ENCODE assay signal across 1 cellular context in the genomic region with DNA sequence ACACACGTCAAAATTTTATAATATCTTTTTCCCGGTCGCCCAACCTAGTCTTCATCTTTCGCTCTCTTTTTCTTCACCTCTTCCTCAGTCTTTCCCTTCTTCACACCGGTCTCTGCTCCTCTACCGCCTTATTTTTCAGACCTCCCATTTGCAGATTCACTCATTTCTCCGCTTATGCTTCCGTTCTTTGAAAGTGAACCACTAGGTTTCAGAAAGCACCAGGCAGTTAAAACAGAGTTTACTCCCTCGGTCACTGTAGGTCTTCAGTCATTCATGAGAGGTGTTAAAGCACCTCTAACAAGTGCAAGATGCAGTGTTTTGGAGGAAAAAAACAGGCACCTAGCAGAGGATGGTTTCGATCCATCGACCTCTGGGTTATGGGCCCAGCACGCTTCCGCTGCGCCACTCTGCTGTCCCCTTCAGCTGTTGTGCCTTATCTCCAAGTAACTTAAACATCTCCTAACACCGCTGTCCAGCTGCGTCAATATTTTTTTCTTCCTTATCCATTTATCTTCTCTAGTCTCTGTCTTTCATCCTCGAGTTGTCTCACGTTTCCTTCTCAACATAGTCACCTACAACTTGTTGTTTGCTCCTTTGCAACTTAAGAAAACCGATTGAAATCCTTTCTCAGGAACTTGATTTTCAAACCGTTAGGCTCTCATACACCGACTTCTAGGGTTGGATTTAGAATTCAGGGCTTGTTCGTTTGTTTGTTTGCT.
A peak's percentile ranks its signal among the peaks of the same experiment; 100 is the strongest.
TF ChIP-seq lines count a peak whose summit lies in the region.

No MANE protein-coding gene starts in this region.

TF ChIP-seq in HepG2, 621 proteins besides CTCF, POLR2A, EP300 and RAD21 (continued from another document and continues in another):
- TF ChIP-seq MAZ (IDR thresholded peaks at IDR 0.05; ENCODE audit: borderline replicate concordance, low read depth, low read length) (no peak), MAZ (CRISPR knock-in tag; IDR thresholded peaks at IDR 0.05; ENCODE audit: low read depth) (peak; percentile 61), IRF2 (CRISPR knock-in tag; IDR thresholded peaks at IDR 0.05) (peak; percentile 91), HOXD1 (CRISPR knock-in tag; IDR thresholded peaks at IDR 0.05) (no peak), KLF13 (CRISPR knock-in tag; IDR thresholded peaks at IDR 0.05) (no peak), SMARCC2 (IDR thresholded peaks at IDR 0.05) (no peak), ERF (CRISPR knock-in tag; IDR thresholded peaks at IDR 0.05) (peak; percentile 58; the same call in 1 of the 2 replicates), CBX2 (IDR thresholded peaks at IDR 0.05; ENCODE audit: low read depth, low read length) (no peak), CBX2 (CRISPR knock-in tag; IDR thresholded peaks at IDR 0.05; ENCODE audit: low read depth) (no peak; the same call in 1 of the 2 replicates), ZNF678 (CRISPR knock-in tag; IDR thresholded peaks at IDR 0.05) (no peak), ELF4 (CRISPR knock-in tag; IDR thresholded peaks at IDR 0.05; ENCODE audit: borderline replicate concordance) (no peak), YEATS2 (CRISPR knock-in tag; IDR thresholded peaks at IDR 0.05; ENCODE audit: borderline replicate concordance) (no peak), SIN3B (IDR thresholded peaks at IDR 0.05; ENCODE audit: low read length) (peak; percentile 55; the same call in 1 of the 2 replicates), BORCS8-MEF2B (CRISPR knock-in tag; IDR thresholded peaks at IDR 0.05) (peak; percentile 77; the same call in 1 of the 2 replicates), FOXJ3 (CRISPR knock-in tag; IDR thresholded peaks at IDR 0.05; ENCODE audit: borderline replicate concordance) (peak; percentile 72; the same call in 1 of the 2 replicates)
- TF ChIP-seq, protein P1, sequence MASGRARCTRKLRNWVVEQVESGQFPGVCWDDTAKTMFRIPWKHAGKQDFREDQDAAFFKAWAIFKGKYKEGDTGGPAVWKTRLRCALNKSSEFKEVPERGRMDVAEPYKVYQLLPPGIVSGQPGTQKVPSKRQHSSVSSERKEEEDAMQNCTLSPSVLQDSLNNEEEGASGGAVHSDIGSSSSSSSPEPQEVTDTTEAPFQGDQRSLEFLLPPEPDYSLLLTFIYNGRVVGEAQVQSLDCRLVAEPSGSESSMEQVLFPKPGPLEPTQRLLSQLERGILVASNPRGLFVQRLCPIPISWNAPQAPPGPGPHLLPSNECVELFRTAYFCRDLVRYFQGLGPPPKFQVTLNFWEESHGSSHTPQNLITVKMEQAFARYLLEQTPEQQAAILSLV (CRISPR knock-in tag; IDR thresholded peaks at IDR 0.05; ENCODE audit: borderline replicate concordance): peak; percentile 77; the same call in 1 of the 2 replicates
- TF ChIP-seq, protein P2, sequence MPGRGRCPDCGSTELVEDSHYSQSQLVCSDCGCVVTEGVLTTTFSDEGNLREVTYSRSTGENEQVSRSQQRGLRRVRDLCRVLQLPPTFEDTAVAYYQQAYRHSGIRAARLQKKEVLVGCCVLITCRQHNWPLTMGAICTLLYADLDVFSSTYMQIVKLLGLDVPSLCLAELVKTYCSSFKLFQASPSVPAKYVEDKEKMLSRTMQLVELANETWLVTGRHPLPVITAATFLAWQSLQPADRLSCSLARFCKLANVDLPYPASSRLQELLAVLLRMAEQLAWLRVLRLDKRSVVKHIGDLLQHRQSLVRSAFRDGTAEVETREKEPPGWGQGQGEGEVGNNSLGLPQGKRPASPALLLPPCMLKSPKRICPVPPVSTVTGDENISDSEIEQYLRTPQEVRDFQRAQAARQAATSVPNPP (CRISPR knock-in tag; IDR thresholded peaks at IDR 0.05): 0 out of 2 replicates have a peak, but pooled peaks have one; percentile 49
- TF ChIP-seq, protein P3, sequence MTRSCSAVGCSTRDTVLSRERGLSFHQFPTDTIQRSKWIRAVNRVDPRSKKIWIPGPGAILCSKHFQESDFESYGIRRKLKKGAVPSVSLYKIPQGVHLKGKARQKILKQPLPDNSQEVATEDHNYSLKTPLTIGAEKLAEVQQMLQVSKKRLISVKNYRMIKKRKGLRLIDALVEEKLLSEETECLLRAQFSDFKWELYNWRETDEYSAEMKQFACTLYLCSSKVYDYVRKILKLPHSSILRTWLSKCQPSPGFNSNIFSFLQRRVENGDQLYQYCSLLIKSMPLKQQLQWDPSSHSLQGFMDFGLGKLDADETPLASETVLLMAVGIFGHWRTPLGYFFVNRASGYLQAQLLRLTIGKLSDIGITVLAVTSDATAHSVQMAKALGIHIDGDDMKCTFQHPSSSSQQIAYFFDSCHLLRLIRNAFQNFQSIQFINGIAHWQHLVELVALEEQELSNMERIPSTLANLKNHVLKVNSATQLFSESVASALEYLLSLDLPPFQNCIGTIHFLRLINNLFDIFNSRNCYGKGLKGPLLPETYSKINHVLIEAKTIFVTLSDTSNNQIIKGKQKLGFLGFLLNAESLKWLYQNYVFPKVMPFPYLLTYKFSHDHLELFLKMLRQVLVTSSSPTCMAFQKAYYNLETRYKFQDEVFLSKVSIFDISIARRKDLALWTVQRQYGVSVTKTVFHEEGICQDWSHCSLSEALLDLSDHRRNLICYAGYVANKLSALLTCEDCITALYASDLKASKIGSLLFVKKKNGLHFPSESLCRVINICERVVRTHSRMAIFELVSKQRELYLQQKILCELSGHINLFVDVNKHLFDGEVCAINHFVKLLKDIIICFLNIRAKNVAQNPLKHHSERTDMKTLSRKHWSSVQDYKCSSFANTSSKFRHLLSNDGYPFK (CRISPR knock-in tag; IDR thresholded peaks at IDR 0.05; ENCODE audit: borderline replicate concordance): 0 out of 2 replicates have a peak, but pooled peaks have one; percentile 23
- TF ChIP-seq, protein P4, sequence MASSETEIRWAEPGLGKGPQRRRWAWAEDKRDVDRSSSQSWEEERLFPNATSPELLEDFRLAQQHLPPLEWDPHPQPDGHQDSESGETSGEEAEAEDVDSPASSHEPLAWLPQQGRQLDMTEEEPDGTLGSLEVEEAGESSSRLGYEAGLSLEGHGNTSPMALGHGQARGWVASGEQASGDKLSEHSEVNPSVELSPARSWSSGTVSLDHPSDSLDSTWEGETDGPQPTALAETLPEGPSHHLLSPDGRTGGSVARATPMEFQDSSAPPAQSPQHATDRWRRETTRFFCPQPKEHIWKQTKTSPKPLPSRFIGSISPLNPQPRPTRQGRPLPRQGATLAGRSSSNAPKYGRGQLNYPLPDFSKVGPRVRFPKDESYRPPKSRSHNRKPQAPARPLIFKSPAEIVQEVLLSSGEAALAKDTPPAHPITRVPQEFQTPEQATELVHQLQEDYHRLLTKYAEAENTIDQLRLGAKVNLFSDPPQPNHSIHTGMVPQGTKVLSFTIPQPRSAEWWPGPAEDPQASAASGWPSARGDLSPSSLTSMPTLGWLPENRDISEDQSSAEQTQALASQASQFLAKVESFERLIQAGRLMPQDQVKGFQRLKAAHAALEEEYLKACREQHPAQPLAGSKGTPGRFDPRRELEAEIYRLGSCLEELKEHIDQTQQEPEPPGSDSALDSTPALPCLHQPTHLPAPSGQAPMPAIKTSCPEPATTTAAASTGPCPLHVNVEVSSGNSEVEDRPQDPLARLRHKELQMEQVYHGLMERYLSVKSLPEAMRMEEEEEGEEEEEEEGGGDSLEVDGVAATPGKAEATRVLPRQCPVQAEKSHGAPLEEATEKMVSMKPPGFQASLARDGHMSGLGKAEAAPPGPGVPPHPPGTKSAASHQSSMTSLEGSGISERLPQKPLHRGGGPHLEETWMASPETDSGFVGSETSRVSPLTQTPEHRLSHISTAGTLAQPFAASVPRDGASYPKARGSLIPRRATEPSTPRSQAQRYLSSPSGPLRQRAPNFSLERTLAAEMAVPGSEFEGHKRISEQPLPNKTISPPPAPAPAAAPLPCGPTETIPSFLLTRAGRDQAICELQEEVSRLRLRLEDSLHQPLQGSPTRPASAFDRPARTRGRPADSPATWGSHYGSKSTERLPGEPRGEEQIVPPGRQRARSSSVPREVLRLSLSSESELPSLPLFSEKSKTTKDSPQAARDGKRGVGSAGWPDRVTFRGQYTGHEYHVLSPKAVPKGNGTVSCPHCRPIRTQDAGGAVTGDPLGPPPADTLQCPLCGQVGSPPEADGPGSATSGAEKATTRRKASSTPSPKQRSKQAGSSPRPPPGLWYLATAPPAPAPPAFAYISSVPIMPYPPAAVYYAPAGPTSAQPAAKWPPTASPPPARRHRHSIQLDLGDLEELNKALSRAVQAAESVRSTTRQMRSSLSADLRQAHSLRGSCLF (CRISPR knock-in tag; IDR thresholded peaks at IDR 0.05; ENCODE audit: borderline replicate concordance): no peak
- TF ChIP-seq, protein P5, sequence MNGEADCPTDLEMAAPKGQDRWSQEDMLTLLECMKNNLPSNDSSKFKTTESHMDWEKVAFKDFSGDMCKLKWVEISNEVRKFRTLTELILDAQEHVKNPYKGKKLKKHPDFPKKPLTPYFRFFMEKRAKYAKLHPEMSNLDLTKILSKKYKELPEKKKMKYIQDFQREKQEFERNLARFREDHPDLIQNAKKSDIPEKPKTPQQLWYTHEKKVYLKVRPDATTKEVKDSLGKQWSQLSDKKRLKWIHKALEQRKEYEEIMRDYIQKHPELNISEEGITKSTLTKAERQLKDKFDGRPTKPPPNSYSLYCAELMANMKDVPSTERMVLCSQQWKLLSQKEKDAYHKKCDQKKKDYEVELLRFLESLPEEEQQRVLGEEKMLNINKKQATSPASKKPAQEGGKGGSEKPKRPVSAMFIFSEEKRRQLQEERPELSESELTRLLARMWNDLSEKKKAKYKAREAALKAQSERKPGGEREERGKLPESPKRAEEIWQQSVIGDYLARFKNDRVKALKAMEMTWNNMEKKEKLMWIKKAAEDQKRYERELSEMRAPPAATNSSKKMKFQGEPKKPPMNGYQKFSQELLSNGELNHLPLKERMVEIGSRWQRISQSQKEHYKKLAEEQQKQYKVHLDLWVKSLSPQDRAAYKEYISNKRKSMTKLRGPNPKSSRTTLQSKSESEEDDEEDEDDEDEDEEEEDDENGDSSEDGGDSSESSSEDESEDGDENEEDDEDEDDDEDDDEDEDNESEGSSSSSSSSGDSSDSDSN (CRISPR knock-in tag; IDR thresholded peaks at IDR 0.05): peak; percentile 74
- TF ChIP-seq, protein P6, sequence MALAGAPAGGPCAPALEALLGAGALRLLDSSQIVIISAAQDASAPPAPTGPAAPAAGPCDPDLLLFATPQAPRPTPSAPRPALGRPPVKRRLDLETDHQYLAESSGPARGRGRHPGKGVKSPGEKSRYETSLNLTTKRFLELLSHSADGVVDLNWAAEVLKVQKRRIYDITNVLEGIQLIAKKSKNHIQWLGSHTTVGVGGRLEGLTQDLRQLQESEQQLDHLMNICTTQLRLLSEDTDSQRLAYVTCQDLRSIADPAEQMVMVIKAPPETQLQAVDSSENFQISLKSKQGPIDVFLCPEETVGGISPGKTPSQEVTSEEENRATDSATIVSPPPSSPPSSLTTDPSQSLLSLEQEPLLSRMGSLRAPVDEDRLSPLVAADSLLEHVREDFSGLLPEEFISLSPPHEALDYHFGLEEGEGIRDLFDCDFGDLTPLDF (CRISPR knock-in tag; IDR thresholded peaks at IDR 0.05): no peak
- TF ChIP-seq, protein P7, sequence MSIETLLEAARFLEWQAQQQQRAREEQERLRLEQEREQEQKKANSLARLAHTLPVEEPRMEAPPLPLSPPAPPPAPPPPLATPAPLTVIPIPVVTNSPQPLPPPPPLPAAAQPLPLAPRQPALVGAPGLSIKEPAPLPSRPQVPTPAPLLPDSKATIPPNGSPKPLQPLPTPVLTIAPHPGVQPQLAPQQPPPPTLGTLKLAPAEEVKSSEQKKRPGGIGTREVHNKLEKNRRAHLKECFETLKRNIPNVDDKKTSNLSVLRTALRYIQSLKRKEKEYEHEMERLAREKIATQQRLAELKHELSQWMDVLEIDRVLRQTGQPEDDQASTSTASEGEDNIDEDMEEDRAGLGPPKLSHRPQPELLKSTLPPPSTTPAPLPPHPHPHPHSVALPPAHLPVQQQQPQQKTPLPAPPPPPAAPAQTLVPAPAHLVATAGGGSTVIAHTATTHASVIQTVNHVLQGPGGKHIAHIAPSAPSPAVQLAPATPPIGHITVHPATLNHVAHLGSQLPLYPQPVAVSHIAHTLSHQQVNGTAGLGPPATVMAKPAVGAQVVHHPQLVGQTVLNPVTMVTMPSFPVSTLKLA (IDR thresholded peaks at IDR 0.05): no peak
- TF ChIP-seq, protein P8, sequence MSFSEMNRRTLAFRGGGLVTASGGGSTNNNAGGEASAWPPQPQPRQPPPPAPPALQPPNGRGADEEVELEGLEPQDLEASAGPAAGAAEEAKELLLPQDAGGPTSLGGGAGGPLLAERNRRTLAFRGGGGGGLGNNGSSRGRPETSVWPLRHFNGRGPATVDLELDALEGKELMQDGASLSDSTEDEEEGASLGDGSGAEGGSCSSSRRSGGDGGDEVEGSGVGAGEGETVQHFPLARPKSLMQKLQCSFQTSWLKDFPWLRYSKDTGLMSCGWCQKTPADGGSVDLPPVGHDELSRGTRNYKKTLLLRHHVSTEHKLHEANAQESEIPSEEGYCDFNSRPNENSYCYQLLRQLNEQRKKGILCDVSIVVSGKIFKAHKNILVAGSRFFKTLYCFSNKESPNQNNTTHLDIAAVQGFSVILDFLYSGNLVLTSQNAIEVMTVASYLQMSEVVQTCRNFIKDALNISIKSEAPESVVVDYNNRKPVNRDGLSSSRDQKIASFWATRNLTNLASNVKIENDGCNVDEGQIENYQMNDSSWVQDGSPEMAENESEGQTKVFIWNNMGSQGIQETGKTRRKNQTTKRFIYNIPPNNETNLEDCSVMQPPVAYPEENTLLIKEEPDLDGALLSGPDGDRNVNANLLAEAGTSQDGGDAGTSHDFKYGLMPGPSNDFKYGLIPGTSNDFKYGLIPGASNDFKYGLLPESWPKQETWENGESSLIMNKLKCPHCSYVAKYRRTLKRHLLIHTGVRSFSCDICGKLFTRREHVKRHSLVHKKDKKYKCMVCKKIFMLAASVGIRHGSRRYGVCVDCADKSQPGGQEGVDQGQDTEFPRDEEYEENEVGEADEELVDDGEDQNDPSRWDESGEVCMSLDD (CRISPR knock-in tag; IDR thresholded peaks at IDR 0.05; ENCODE audit: borderline replicate concordance): 0 out of 2 replicates have a peak, but pooled peaks have one; percentile 50
- TF ChIP-seq, protein P9, sequence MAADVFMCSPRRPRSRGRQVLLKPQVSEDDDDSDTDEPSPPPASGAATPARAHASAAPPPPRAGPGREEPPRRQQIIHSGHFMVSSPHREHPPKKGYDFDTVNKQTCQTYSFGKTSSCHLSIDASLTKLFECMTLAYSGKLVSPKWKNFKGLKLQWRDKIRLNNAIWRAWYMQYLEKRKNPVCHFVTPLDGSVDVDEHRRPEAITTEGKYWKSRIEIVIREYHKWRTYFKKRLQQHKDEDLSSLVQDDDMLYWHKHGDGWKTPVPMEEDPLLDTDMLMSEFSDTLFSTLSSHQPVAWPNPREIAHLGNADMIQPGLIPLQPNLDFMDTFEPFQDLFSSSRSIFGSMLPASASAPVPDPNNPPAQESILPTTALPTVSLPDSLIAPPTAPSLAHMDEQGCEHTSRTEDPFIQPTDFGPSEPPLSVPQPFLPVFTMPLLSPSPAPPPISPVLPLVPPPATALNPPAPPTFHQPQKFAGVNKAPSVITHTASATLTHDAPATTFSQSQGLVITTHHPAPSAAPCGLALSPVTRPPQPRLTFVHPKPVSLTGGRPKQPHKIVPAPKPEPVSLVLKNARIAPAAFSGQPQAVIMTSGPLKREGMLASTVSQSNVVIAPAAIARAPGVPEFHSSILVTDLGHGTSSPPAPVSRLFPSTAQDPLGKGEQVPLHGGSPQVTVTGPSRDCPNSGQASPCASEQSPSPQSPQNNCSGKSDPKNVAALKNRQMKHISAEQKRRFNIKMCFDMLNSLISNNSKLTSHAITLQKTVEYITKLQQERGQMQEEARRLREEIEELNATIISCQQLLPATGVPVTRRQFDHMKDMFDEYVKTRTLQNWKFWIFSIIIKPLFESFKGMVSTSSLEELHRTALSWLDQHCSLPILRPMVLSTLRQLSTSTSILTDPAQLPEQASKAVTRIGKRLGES (CRISPR knock-in tag; IDR thresholded peaks at IDR 0.05; ENCODE audit: borderline replicate concordance): no peak
